ENCODE assay signal across 8 cellular contexts in genomic region chr15:74489518-74490338, GRCh38. TPM values are rescaled to one million over a fixed set of nuclear protein-coding genes. Genes with fewer than 3 reads are reported as not detected.
DNase-seq lines count a peak whose midpoint lies in the region; ATAC-seq, FAIRE-seq and TF ChIP-seq lines count a peak whose summit lies in the region.

No MANE protein-coding gene starts in this region.

- WGBS in small intestine, 3 donors, result 38 to 58% (median 47%) methylated on average over 9 of the region's 9 CpGs

- peak; percentile 91 to 95 for ATAC-seq in activated naive CD4-positive, alpha-beta T cell treated with anti-CD3 and anti-CD28 coated beads, Interleukin-2, amount 50 U/mL, for 72 hours
- ATAC-seq in HG03521 (IDR thresholded peaks at IDR 0.05; ENCODE audit: unreplicated experiment), result no peak

- H3K9me3 Mint-ChIP-seq in activated naive CD4-positive, alpha-beta T cell treated with anti-CD3 and anti-CD28 coated beads, Interleukin-2, amount 50 U/mL, for 72 hours, result no peaks in the 10 kb centered on the region

- peak overlapping the region; percentile 33; the same call in 1 of the 2 replicates for H3K4me3 ChIP-seq in HUES48 (ENCODE audit: low read depth, low read length)
- H3K4me3 ChIP-seq in SK-N-MC, result no peak overlapping the region
- H3K4me3 ChIP-seq in left ventricle myocardium inferior, result no peak overlapping the region
- no peak overlapping the region for H3K4me3 ChIP-seq in small intestine (ENCODE audit: low read depth in 1 of 2, low read length in 2 of 2)

- H3K27me3 ChIP-seq in HUES48 (ENCODE audit: control insufficient read depth, insufficient read depth, low read length) (no peaks in the 10 kb centered on the region), left ventricle myocardium inferior (ENCODE audit: low read depth) (no peaks in the 10 kb centered on the region), small intestine (ENCODE audit: control insufficient read depth in 2 of 2, insufficient read depth in 2 of 2, low read length in 2 of 2) (no peaks in the 10 kb centered on the region)

- H3K27ac Mint-ChIP-seq in activated naive CD4-positive, alpha-beta T cell treated with anti-CD3 and anti-CD28 coated beads, Interleukin-2, amount 50 U/mL, for 72 hours, result peak overlapping the region in 1 of 2 donors; percentile 62

- H3K9ac ChIP-seq in HUES48 (ENCODE audit: low read depth, low read length) (0 out of 2 replicates have a peak overlapping the region, but pooled peaks have one; percentile 59), SK-N-MC (ENCODE audit: insufficient read length) (no peak overlapping the region)

- peaks cover 6% of the 10 kb centered on the region for H3K4me1 ChIP-seq in HUES48 (ENCODE audit: control insufficient read depth, insufficient read depth, low read length)
- H3K4me1 ChIP-seq in left ventricle myocardium inferior, result no peaks in the 10 kb centered on the region
- no peaks in the 10 kb centered on the region for H3K4me1 ChIP-seq in small intestine (ENCODE audit: control insufficient read depth in 2 of 2, insufficient read depth in 1 of 2, low read depth in 1 of 2, low read length in 1 of 2)

- peak; percentile 72 for TF ChIP-seq CTCF in left ventricle myocardium inferior (IDR thresholded peaks at IDR 0.05; ENCODE audit: borderline replicate concordance)

- H3K27ac ChIP-seq in HUES48 (ENCODE audit: low read depth, low read length), result peak overlapping the region; percentile 21
- H3K27ac ChIP-seq in SK-N-MC, result no peak overlapping the region
- H3K27ac ChIP-seq in left ventricle myocardium inferior (replicated peaks), result no peak overlapping the region
- no peak overlapping the region for H3K27ac ChIP-seq in small intestine (ENCODE audit: low read depth in 1 of 2, low read length in 1 of 2)

- peak; percentile 49 for DNase-seq in SIG-M5 treated with dmso at 0.1 percent for 504 hours (lab: John Stamatoyannopoulos, UW; ENCODE audit: unreplicated experiment)
- no peak for DNase-seq in SIG-M5 (lab: John Stamatoyannopoulos, UW)
- peak; percentile 2 for DNase-seq in SK-N-MC (ENCODE audit: low read depth, low spot score)
- peak; percentile 58 to 77 for DNase-seq in activated naive CD4-positive, alpha-beta T cell treated with anti-CD3 and anti-CD28 coated beads, Interleukin-2, amount 50 U/mL, for 72 hours (ENCODE audit: low spot score in 2 of 2)
- DNase-seq in left ventricle myocardium inferior, result peak; percentile 42
- peak; percentile 17 for DNase-seq in small intestine

- no peaks in the 10 kb centered on the region for H3K9me3 ChIP-seq in HUES48 (ENCODE audit: control insufficient read depth, insufficient read depth, low read length)
- H3K9me3 ChIP-seq in SK-N-MC (ENCODE audit: low read depth, low read length), result no peaks in the 10 kb centered on the region
- no peaks in the 10 kb centered on the region for H3K9me3 ChIP-seq in left ventricle myocardium inferior (replicated peaks)
- H3K9me3 ChIP-seq in small intestine (ENCODE audit: control insufficient read depth, low read depth), result no peaks in the 10 kb centered on the region

- peaks cover 0 to 7% of the 10 kb centered on the region in 2 donors for H3K36me3 Mint-ChIP-seq in activated naive CD4-positive, alpha-beta T cell treated with anti-CD3 and anti-CD28 coated beads, Interleukin-2, amount 50 U/mL, for 72 hours

- intact Hi-C loops in left ventricle myocardium inferior (cut with micrococcal nuclease), result loop anchor here (10.0 kb wide), 1 partner anchor 105 kb away; no protein-coding TSS in a partner anchor

- H3K36me3 ChIP-seq in HUES48 (ENCODE audit: control insufficient read depth, insufficient read depth, low read length) (no peaks in the 10 kb centered on the region), SK-N-MC (ENCODE audit: insufficient read depth, low read length) (no peaks in the 10 kb centered on the region), left ventricle myocardium inferior (no peaks in the 10 kb centered on the region), small intestine (ENCODE audit: control insufficient read depth in 2 of 2, insufficient read depth in 2 of 2, low read length in 2 of 2) (no peaks in the 10 kb centered on the region)

- no peak for FAIRE-seq in small intestine (lab: Jason Lieb, UNC)

RNA-seq across cellular contexts. Expression of gene UBL7, which starts 28.8 kb away (rescaled TPM):
- total RNA-seq in activated naive CD4-positive, alpha-beta T cell treated with anti-CD3 and anti-CD28 coated beads, Interleukin-2, amount 50 U/mL, for 72 hours, result 10 to 100 TPM; 43.3 to 50.4 TPM
- total RNA-seq in left ventricle myocardium inferior, result 52.3 TPM
- polyA plus RNA-seq in small intestine, result 10 to 100 TPM; 33.3 to 51.7 (median 37.8) TPM

RNA-seq across cellular contexts. Expression of gene ARID3B, which starts 51.3 kb away (rescaled TPM):
- total RNA-seq in activated naive CD4-positive, alpha-beta T cell treated with anti-CD3 and anti-CD28 coated beads, Interleukin-2, amount 50 U/mL, for 72 hours, result 10 to 100 TPM; 25.7 to 37.7 TPM
- total RNA-seq in left ventricle myocardium inferior, result 2.0 TPM
- polyA plus RNA-seq in small intestine, result 1 to 10 TPM; 4.0 to 5.4 (median 5.4) TPM

RNA-seq across cellular contexts. Expression of gene SEMA7A, which starts 56.0 kb away (rescaled TPM):
- 10 to 100 TPM; 47.8 to 53.6 TPM for total RNA-seq in activated naive CD4-positive, alpha-beta T cell treated with anti-CD3 and anti-CD28 coated beads, Interleukin-2, amount 50 U/mL, for 72 hours
- total RNA-seq in left ventricle myocardium inferior, result 1.5 TPM
- polyA plus RNA-seq in small intestine, result 1 to 10 TPM in 1 of 3 donors, under 1 TPM in 2; 0.45 to 4.3 (median 0.81) TPM

Comparison
In these comparisons a context has a peak if more than half of its experiments do, and no peak if none do; other contexts are left out.
1. RNA of gene SEMA7A, which starts 56.0 kb away (total RNA-seq): 47.8 to 53.6 TPM in activated naive CD4-positive, alpha-beta T cell treated with anti-CD3 and anti-CD28 coated beads, Interleukin-2, amount 50 U/mL, for 72 hours; 1.5 TPM in left ventricle myocardium inferior (single experiment); every median in the first group is over 10 times any median in the second.